ENCODE assay signal across 8 cellular contexts in genomic region chr3:177201707-177202397, GRCh38. TPM values are rescaled to one million over a fixed set of nuclear protein-coding genes. Genes with fewer than 3 reads are reported as not detected.
A peak's percentile ranks its signal among the peaks of the same experiment; 100 is the strongest.
DNase-seq lines count a peak whose midpoint lies in the region; ATAC-seq and TF ChIP-seq lines count a peak whose summit lies in the region.

No MANE protein-coding gene starts in this region.

- H3K27ac ChIP-seq in vagina: no peak overlapping the region

- no peak for TF ChIP-seq POLR2A in vagina (IDR thresholded peaks at IDR 0.05)

- peak overlapping the region; percentile 95 for H3K27ac Mint-ChIP-seq in T-helper 17 cell
- no peak overlapping the region for H3K27ac Mint-ChIP-seq in type B pancreatic cell

- H3K4me1 Mint-ChIP-seq in T-helper 17 cell (peaks cover 26% of the 10 kb centered on the region), type B pancreatic cell (ENCODE audit: unreplicated experiment) (peaks cover 16% of the 10 kb centered on the region)

- no peaks in the 10 kb centered on the region for H3K27me3 ChIP-seq in vagina

- H3K36me3 Mint-ChIP-seq in T-helper 17 cell (ENCODE audit: low read depth): no peaks in the 10 kb centered on the region
- H3K36me3 Mint-ChIP-seq in type B pancreatic cell: no peaks in the 10 kb centered on the region

- peak overlapping the region; percentile 85 for H3K4me3 Mint-ChIP-seq in T-helper 17 cell
- peak overlapping the region; percentile 44 for H3K4me3 Mint-ChIP-seq in type B pancreatic cell

- no peaks in the 10 kb centered on the region for H3K9me3 Mint-ChIP-seq in type B pancreatic cell

- peaks cover 23% of the 10 kb centered on the region for H3K4me1 ChIP-seq in vagina

- ATAC-seq in HG03108 (IDR thresholded peaks at IDR 0.05; ENCODE audit: unreplicated experiment) (peak; percentile 73), T-helper 17 cell (peak; percentile 58)

- H3K27me3 Mint-ChIP-seq in T-helper 17 cell (no peaks in the 10 kb centered on the region), type B pancreatic cell (no peaks in the 10 kb centered on the region)

- peak; percentile 56 for DNase-seq in GM19240 (ENCODE audit: insufficient read length, low spot score)
- peak in 2 of 3 donors; percentile 16 to 19 for DNase-seq in T-helper 17 cell
- DNase-seq in epithelial cell of esophagus (ENCODE audit: low read depth): peak; percentile 96
- no peak for DNase-seq in type B pancreatic cell (ENCODE audit: extremely low spot score, unreplicated experiment)
- DNase-seq in vagina (ENCODE audit: extremely low spot score in 2 of 2): no peak
- DNase-seq in NCI-H2171 treated with DMSO at 0.1 percent for 48 hours (lab: John Stamatoyannopoulos, UW): no peak
- DNase-seq in medulla oblongata (ENCODE audit: extremely low spot score): no peak

- TF ChIP-seq CTCF in epithelial cell of esophagus (IDR thresholded peaks at IDR 0.05; ENCODE audit: insufficient read depth, low read depth, low read length, missing control alignments): no peak
- no peak for TF ChIP-seq CTCF in type B pancreatic cell (conservative IDR thresholded peaks at IDR 0.05)
- no peak for TF ChIP-seq CTCF in vagina (IDR thresholded peaks at IDR 0.05)

- no peaks in the 10 kb centered on the region for H3K36me3 ChIP-seq in vagina

- no peaks in the 10 kb centered on the region for H3K9me3 ChIP-seq in T-helper 17 cell (ENCODE audit: control insufficient read depth, low read length, poor library complexity, severe bottlenecking)
- H3K9me3 ChIP-seq in vagina: no peaks in the 10 kb centered on the region

- intact Hi-C loops in vagina (cut with DNase I): no loop called here

- H3K4me3 ChIP-seq in epithelial cell of esophagus (ENCODE audit: low read length): no peak overlapping the region
- no peak overlapping the region for H3K4me3 ChIP-seq in vagina

RNA-seq across cellular contexts. Expression of gene TBL1XR1, which starts 4.6 kb away (rescaled TPM):
- total RNA-seq in T-helper 17 cell (100 to 1,000 TPM; 115 to 136 TPM), type B pancreatic cell (ENCODE audit: low replicate concordance) (118 and 155 TPM in 2 replicates), vagina (80.5 TPM)

Comparison
In these comparisons a context has a peak if more than half of its experiments do, and no peak if none do; other contexts are left out.
1. DNase-seq: peak in GM19240 (single experiment), T-helper 17 cell (2 of 3) and epithelial cell of esophagus (single experiment); none in type B pancreatic cell (single experiment), vagina (0 of 2), NCI-H2171 treated with DMSO at 0.1 percent for 48 hours (single experiment) and medulla oblongata (single experiment).